1 cellular context compared by ENCODE assay signal in the genomic region with DNA sequence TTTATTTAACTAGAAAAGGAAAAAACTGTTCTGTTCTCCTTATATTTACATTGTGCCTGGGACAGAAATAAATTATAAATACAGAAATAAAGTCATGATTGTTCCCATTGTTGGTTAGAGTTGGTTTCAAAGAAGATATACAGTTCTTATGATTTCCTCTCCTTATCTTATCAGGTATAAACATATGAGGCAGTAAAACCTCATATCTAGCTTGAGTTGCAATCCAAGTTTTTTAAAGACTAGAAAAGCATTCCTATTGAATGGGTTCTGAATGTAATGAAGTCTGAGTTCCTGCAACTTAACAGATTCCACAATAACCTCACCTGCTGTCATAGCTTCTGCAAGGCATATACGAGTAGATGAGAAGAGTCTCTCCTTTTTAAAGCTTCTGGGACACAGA.
TF ChIP-seq lines count a peak whose summit lies in the region.

No MANE protein-coding gene starts in this region.

TF ChIP-seq in WTC11, 78 proteins besides CTCF, POLR2A, EP300 and RAD21 (continued from another document):
- TF ChIP-seq, protein P1, sequence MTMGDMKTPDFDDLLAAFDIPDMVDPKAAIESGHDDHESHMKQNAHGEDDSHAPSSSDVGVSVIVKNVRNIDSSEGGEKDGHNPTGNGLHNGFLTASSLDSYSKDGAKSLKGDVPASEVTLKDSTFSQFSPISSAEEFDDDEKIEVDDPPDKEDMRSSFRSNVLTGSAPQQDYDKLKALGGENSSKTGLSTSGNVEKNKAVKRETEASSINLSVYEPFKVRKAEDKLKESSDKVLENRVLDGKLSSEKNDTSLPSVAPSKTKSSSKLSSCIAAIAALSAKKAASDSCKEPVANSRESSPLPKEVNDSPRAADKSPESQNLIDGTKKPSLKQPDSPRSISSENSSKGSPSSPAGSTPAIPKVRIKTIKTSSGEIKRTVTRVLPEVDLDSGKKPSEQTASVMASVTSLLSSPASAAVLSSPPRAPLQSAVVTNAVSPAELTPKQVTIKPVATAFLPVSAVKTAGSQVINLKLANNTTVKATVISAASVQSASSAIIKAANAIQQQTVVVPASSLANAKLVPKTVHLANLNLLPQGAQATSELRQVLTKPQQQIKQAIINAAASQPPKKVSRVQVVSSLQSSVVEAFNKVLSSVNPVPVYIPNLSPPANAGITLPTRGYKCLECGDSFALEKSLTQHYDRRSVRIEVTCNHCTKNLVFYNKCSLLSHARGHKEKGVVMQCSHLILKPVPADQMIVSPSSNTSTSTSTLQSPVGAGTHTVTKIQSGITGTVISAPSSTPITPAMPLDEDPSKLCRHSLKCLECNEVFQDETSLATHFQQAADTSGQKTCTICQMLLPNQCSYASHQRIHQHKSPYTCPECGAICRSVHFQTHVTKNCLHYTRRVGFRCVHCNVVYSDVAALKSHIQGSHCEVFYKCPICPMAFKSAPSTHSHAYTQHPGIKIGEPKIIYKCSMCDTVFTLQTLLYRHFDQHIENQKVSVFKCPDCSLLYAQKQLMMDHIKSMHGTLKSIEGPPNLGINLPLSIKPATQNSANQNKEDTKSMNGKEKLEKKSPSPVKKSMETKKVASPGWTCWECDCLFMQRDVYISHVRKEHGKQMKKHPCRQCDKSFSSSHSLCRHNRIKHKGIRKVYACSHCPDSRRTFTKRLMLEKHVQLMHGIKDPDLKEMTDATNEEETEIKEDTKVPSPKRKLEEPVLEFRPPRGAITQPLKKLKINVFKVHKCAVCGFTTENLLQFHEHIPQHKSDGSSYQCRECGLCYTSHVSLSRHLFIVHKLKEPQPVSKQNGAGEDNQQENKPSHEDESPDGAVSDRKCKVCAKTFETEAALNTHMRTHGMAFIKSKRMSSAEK (CRISPR knock-in tag; IDR thresholded peaks at IDR 0.05; ENCODE audit: borderline replicate concordance) = no peak
- TF ChIP-seq MYBL2 (CRISPR knock-in tag; IDR thresholded peaks at IDR 0.05) = no peak
